In genomic region chr1:153783233-153784190, GRCh38 we compare ENCODE assay signal across 1 cellular context.
TF ChIP-seq lines count a peak whose summit lies in the region.

No MANE protein-coding gene starts in this region.

TF ChIP-seq in HepG2, 621 proteins besides CTCF, POLR2A, EP300 and RAD21 (continued from another document and continues in another):
- no peak for TF ChIP-seq USF2 (IDR thresholded peaks at IDR 0.05; ENCODE audit: low read depth, low read length)
- no peak for TF ChIP-seq USF2 (CRISPR knock-in tag; IDR thresholded peaks at IDR 0.05; ENCODE audit: borderline replicate concordance)
- no peak for TF ChIP-seq SMAD1 (CRISPR knock-in tag; IDR thresholded peaks at IDR 0.05; ENCODE audit: borderline replicate concordance, low read depth)
- peak; percentile 76 for TF ChIP-seq MAX (IDR thresholded peaks at IDR 0.05)
- 0 out of 2 replicates have a peak, but pooled peaks have one; percentile 15 for TF ChIP-seq NFYB (CRISPR knock-in tag; IDR thresholded peaks at IDR 0.05)
- no peak for TF ChIP-seq ZNF17 (CRISPR knock-in tag; IDR thresholded peaks at IDR 0.05)
- TF ChIP-seq KDM3A (CRISPR knock-in tag; IDR thresholded peaks at IDR 0.05; ENCODE audit: low read depth), result no peak
- TF ChIP-seq, protein P1, sequence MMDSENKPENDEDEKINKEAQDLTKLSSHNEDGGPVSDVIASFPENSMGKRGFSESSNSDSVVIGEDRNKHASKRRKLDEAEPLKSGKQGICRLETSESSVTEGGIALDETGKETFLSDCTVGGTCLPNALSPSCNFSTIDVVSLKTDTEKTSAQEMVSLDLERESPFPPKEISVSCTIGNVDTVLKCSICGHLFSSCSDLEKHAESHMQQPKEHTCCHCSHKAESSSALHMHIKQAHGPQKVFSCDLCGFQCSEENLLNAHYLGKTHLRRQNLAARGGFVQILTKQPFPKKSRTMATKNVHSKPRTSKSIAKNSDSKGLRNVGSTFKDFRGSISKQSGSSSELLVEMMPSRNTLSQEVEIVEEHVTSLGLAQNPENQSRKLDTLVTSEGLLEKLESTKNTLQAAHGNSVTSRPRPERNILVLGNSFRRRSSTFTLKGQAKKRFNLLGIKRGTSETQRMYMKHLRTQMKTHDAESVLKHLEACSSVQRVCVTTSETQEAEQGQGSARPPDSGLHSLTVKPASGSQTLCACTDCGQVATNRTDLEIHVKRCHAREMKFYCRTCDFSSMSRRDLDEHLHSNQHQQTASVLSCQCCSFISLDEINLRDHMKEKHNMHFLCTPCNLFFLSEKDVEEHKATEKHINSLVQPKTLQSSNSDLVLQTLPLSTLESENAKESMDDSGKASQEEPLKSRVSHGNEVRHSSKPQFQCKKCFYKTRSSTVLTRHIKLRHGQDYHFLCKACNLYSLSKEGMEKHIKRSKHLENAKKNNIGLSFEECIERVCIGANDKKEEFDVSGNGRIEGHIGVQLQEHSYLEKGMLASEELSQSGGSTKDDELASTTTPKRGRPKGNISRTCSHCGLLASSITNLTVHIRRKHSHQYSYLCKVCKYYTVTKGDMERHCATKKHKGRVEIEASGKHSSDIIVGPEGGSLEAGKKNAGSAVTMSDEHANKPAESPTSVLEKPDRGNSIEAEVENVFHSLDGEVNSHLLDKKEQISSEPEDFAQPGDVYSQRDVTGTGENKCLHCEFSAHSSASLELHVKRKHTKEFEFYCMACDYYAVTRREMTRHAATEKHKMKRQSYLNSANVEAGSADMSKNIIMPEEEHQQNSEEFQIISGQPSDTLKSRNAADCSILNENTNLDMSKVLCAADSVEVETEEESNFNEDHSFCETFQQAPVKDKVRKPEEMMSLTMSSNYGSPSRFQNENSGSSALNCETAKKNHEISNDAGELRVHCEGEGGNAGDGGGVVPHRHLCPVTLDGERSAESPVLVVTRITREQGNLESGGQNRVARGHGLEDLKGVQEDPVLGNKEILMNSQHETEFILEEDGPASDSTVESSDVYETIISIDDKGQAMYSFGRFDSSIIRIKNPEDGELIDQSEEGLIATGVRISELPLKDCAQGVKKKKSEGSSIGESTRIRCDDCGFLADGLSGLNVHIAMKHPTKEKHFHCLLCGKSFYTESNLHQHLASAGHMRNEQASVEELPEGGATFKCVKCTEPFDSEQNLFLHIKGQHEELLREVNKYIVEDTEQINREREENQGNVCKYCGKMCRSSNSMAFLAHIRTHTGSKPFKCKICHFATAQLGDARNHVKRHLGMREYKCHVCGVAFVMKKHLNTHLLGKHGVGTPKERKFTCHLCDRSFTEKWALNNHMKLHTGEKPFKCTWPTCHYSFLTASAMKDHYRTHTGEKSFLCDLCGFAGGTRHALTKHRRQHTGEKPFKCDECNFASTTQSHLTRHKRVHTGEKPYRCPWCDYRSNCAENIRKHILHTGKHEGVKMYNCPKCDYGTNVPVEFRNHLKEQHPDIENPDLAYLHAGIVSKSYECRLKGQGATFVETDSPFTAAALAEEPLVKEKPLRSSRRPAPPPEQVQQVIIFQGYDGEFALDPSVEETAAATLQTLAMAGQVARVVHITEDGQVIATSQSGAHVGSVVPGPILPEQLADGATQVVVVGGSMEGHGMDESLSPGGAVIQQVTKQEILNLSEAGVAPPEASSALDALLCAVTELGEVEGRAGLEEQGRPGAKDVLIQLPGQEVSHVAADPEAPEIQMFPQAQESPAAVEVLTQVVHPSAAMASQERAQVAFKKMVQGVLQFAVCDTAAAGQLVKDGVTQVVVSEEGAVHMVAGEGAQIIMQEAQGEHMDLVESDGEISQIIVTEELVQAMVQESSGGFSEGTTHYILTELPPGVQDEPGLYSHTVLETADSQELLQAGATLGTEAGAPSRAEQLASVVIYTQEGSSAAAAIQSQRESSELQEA (CRISPR knock-in tag; IDR thresholded peaks at IDR 0.05; ENCODE audit: not compliant biosample characterization), result peak; percentile 85
- TF ChIP-seq MEIS2 (CRISPR knock-in tag; IDR thresholded peaks at IDR 0.05), result peak; percentile 62; the same call in 1 of the 2 replicates
- TF ChIP-seq ZFP62 (CRISPR knock-in tag; IDR thresholded peaks at IDR 0.05), result no peak
- TF ChIP-seq NR2F2 (IDR thresholded peaks at IDR 0.05; ENCODE audit: borderline replicate concordance, low read depth), result no peak
- TF ChIP-seq ZNF83 (CRISPR knock-in tag; IDR thresholded peaks at IDR 0.05; ENCODE audit: borderline replicate concordance), result no peak; the same call in 1 of the 2 replicates
- TF ChIP-seq ZNF747 (CRISPR knock-in tag; IDR thresholded peaks at IDR 0.05; ENCODE audit: borderline replicate concordance), result peak; percentile 65; the same call in 1 of the 2 replicates
- TF ChIP-seq, protein P2, sequence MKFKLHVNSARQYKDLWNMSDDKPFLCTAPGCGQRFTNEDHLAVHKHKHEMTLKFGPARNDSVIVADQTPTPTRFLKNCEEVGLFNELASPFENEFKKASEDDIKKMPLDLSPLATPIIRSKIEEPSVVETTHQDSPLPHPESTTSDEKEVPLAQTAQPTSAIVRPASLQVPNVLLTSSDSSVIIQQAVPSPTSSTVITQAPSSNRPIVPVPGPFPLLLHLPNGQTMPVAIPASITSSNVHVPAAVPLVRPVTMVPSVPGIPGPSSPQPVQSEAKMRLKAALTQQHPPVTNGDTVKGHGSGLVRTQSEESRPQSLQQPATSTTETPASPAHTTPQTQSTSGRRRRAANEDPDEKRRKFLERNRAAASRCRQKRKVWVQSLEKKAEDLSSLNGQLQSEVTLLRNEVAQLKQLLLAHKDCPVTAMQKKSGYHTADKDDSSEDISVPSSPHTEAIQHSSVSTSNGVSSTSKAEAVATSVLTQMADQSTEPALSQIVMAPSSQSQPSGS (CRISPR knock-in tag; IDR thresholded peaks at IDR 0.05), result no peak
- TF ChIP-seq ZFP41 (CRISPR knock-in tag; IDR thresholded peaks at IDR 0.05; ENCODE audit: borderline replicate concordance), result no peak
- peak; percentile 75; the same call in 1 of the 2 replicates for TF ChIP-seq ZNF225 (CRISPR knock-in tag; IDR thresholded peaks at IDR 0.05)
- no peak for TF ChIP-seq TRAFD1 (CRISPR knock-in tag; IDR thresholded peaks at IDR 0.05; ENCODE audit: borderline replicate concordance)
- TF ChIP-seq SYNCRIP (IDR thresholded peaks at IDR 0.05; ENCODE audit: insufficient read depth, low read depth, low read length), result no peak
- no peak; the same call in 1 of the 2 replicates for TF ChIP-seq RXRB (CRISPR knock-in tag; IDR thresholded peaks at IDR 0.05; ENCODE audit: borderline replicate concordance)
- TF ChIP-seq STAT6 (CRISPR knock-in tag; IDR thresholded peaks at IDR 0.05; ENCODE audit: borderline replicate concordance), result no peak
- TF ChIP-seq ZNF891 (CRISPR knock-in tag; IDR thresholded peaks at IDR 0.05), result peak; percentile 95
- no peak; the same call in 1 of the 2 replicates for TF ChIP-seq PHF21A (CRISPR knock-in tag; IDR thresholded peaks at IDR 0.05)
- TF ChIP-seq FLYWCH1 (CRISPR knock-in tag; IDR thresholded peaks at IDR 0.05), result no peak
- TF ChIP-seq, protein P3, sequence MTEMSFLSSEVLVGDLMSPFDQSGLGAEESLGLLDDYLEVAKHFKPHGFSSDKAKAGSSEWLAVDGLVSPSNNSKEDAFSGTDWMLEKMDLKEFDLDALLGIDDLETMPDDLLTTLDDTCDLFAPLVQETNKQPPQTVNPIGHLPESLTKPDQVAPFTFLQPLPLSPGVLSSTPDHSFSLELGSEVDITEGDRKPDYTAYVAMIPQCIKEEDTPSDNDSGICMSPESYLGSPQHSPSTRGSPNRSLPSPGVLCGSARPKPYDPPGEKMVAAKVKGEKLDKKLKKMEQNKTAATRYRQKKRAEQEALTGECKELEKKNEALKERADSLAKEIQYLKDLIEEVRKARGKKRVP (CRISPR knock-in tag; IDR thresholded peaks at IDR 0.05), result no peak
- TF ChIP-seq SNAI1 (CRISPR knock-in tag; IDR thresholded peaks at IDR 0.05; ENCODE audit: borderline replicate concordance), result 0 out of 2 replicates have a peak, but pooled peaks have one; percentile 55
- TF ChIP-seq PHF8 (CRISPR knock-in tag; IDR thresholded peaks at IDR 0.05), result peak; percentile 93
- TF ChIP-seq BRCA1 (CRISPR knock-in tag; IDR thresholded peaks at IDR 0.05), result peak; percentile 62; the same call in 1 of the 2 replicates
- no peak for TF ChIP-seq HNF4G (IDR thresholded peaks at IDR 0.05; ENCODE audit: borderline replicate concordance, low read depth, low read length)
- no peak for TF ChIP-seq HNF4G (CRISPR knock-in tag; IDR thresholded peaks at IDR 0.05; ENCODE audit: borderline replicate concordance, low read depth)
- TF ChIP-seq GLI4 (CRISPR knock-in tag; IDR thresholded peaks at IDR 0.05; ENCODE audit: borderline replicate concordance), result peak; percentile 85; the same call in 1 of the 2 replicates
- no peak for TF ChIP-seq EHMT2 (IDR thresholded peaks at IDR 0.05; ENCODE audit: borderline replicate concordance, low read depth, low read length)
- no peak for TF ChIP-seq SETDB1 (CRISPR knock-in tag; IDR thresholded peaks at IDR 0.05; ENCODE audit: borderline replicate concordance)
- TF ChIP-seq TBX2 (CRISPR knock-in tag; IDR thresholded peaks at IDR 0.05; ENCODE audit: borderline replicate concordance), result peak; percentile 74
- TF ChIP-seq ATRX (CRISPR knock-in tag; IDR thresholded peaks at IDR 0.05; ENCODE audit: borderline replicate concordance), result no peak
- TF ChIP-seq TMF1 (CRISPR knock-in tag; IDR thresholded peaks at IDR 0.05; ENCODE audit: low read depth), result peak; percentile 64; the same call in 1 of the 2 replicates
- TF ChIP-seq, protein P4, sequence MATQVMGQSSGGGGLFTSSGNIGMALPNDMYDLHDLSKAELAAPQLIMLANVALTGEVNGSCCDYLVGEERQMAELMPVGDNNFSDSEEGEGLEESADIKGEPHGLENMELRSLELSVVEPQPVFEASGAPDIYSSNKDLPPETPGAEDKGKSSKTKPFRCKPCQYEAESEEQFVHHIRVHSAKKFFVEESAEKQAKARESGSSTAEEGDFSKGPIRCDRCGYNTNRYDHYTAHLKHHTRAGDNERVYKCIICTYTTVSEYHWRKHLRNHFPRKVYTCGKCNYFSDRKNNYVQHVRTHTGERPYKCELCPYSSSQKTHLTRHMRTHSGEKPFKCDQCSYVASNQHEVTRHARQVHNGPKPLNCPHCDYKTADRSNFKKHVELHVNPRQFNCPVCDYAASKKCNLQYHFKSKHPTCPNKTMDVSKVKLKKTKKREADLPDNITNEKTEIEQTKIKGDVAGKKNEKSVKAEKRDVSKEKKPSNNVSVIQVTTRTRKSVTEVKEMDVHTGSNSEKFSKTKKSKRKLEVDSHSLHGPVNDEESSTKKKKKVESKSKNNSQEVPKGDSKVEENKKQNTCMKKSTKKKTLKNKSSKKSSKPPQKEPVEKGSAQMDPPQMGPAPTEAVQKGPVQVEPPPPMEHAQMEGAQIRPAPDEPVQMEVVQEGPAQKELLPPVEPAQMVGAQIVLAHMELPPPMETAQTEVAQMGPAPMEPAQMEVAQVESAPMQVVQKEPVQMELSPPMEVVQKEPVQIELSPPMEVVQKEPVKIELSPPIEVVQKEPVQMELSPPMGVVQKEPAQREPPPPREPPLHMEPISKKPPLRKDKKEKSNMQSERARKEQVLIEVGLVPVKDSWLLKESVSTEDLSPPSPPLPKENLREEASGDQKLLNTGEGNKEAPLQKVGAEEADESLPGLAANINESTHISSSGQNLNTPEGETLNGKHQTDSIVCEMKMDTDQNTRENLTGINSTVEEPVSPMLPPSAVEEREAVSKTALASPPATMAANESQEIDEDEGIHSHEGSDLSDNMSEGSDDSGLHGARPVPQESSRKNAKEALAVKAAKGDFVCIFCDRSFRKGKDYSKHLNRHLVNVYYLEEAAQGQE (IDR thresholded peaks at IDR 0.05; ENCODE audit: borderline replicate concordance in 1 of 2, low read depth in 1 of 2, low read length in 2 of 2), result no peak
- no peak for TF ChIP-seq ZFP36L2 (CRISPR knock-in tag; IDR thresholded peaks at IDR 0.05)
- no peak for TF ChIP-seq ZNF260 (CRISPR knock-in tag; IDR thresholded peaks at IDR 0.05; ENCODE audit: borderline replicate concordance, low read depth)
- no peak for TF ChIP-seq SKI (IDR thresholded peaks at IDR 0.05; ENCODE audit: partially characterized antibody)
